Comparison of ENCODE assay signal across 24 cellular contexts in the genomic region with DNA sequence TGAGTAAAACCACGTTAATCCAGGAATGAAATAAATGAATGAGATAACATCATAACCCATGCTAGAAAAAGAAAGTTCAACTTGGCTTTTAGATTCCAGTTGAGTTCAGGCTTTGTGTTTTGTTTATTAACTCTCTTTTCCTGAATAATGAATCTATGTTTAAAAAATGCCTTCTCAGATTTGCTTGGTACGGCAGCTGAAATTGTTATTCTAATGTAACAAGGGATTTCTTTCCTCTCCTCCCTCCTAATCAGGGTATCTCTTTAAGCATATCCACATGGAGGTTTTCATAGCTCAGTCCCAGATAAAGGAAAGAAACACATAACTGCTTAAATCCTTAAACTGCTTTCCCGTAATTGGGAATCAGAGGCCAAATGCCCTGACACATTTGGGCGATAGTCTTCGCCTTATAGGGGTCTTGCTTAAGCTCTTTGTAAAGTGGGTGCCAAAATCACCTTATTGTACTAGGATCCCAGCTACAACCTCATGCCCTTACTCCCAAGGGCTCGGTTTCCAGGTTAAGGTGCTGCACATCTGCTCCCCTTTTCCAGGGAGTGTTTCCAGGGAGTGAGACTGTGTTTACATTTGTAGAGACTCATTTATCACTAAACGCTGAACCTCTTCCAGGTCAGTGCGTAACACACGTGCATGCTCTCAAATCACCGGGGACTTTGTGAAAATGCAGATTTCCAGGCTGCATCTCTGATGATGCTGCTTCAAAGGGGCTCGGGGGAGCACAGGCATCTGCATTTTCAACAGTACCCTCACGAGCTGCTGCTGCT.
DNase-seq lines count a peak whose midpoint lies in the region; ATAC-seq and TF ChIP-seq lines count a peak whose summit lies in the region.
"Had no signal": no experiment of that assay in that cellular context is flagged by ENCODE, and none has a peak within 500 bp of the region (broad histone marks: within the 10 kb centered on the region; RNA-seq: fewer than 3 reads in every experiment).

No MANE protein-coding gene starts in this region.

- H3K9me3 ChIP-seq in AG04450 (ENCODE audit: control insufficient read depth, insufficient read depth, low read length) (no peaks in the 10 kb centered on the region), SJSA1 (replicated peaks) (no peaks in the 10 kb centered on the region), gastroesophageal sphincter (no peaks in the 10 kb centered on the region), sigmoid colon (no peaks in the 10 kb centered on the region)
- H3K9me3 ChIP-seq: BE2C, SK-N-SH had no signal

- TF ChIP-seq POLR2A in gastroesophageal sphincter (IDR thresholded peaks at IDR 0.05) (no peak), sigmoid colon (IDR thresholded peaks at IDR 0.05) (no peak)

- H3K4me1 ChIP-seq in SJSA1 (replicated peaks) (peaks cover 74% of the 10 kb centered on the region), gastroesophageal sphincter (peaks cover 3 to 58% (median 3%) of the 10 kb centered on the region in 3 donors), sigmoid colon (peaks cover 0 to 56% (median 48%) of the 10 kb centered on the region in 4 donors)

- CTCF ChIA-PET in AG04450 (lab: Charles Lee) = interaction anchor here (1.0 kb wide), 1 partner anchor 153 kb away, joined by 3 read pairs; no protein-coding TSS in a partner anchor

- WGBS in gastroesophageal sphincter (ENCODE audit: low coverage in 1 of 2), 2 donors = 16 to 17% methylated on average over 5 to 8 of the region's 12 CpGs
- 50 to 58% methylated on average over 12 of the region's 12 CpGs for WGBS in sigmoid colon, 2 donors

- H3K4me3 ChIP-seq in AG04450 (ENCODE audit: low read depth, low read length) (no peak overlapping the region), SJSA1 (no peak overlapping the region), gastroesophageal sphincter (no peak overlapping the region), sigmoid colon (no peak overlapping the region)

- intact Hi-C loops in sigmoid colon (cut with DNase I) = no loop called here

- H3K27ac ChIP-seq in AG04450 (ENCODE audit: low read depth, low read length) = peak overlapping the region; percentile 57
- H3K27ac ChIP-seq in SJSA1 = peak overlapping the region; percentile 79
- H3K27ac ChIP-seq in gastroesophageal sphincter = peak overlapping the region; percentile 63 to 85 (median 81)
- H3K27ac ChIP-seq in sigmoid colon = peak overlapping the region; percentile 83 to 89 (median 85)

- DNase-seq in AG04450 (ENCODE audit: low read depth, low spot score) (no peak), SJSA1 (ENCODE audit: low read depth in 1 of 2, low spot score in 2 of 2) (no peak), sigmoid colon (peak; percentile 77), HT-29 (ENCODE audit: low spot score) (no peak), NCI-H2196 treated with DMSO at 0.1 percent for 48 hours (lab: John Stamatoyannopoulos, UW; ENCODE audit: unreplicated experiment) (no peak)
- no peak for DNase-seq in activated effector memory CD4-positive, alpha-beta T cell treated with Interleukin-2 at 50 U/mL for 16 hours
- DNase-seq: 8988T; BE2C; CD4-positive, CD25-positive, alpha-beta regulatory T cell; COR-L47; DMS 273 treated with DMSO at 0.1 percent for 48 hours; DND-41; MM.1S; NCI-H1105; NCI-H1694; NCI-H2081 treated with DMSO at 0.1 percent for 48 hours; NCI-H226; NCI-H524; NCI-H82; OCI-M1; Right ventricle myocardium superior; SK-N-SH had no signal

- no peaks in the 10 kb centered on the region for H3K36me3 ChIP-seq in SJSA1
- H3K36me3 ChIP-seq in gastroesophageal sphincter = no peaks in the 10 kb centered on the region
- no peaks in the 10 kb centered on the region for H3K36me3 ChIP-seq in sigmoid colon
- H3K36me3 ChIP-seq: BE2C had no signal

- H3K27me3 ChIP-seq in AG04450 (ENCODE audit: control insufficient read depth, insufficient read depth, low read length) (no peaks in the 10 kb centered on the region), SJSA1 (replicated peaks) (no peaks in the 10 kb centered on the region), gastroesophageal sphincter (no peaks in the 10 kb centered on the region), sigmoid colon (no peaks in the 10 kb centered on the region)
- H3K27me3 ChIP-seq: BE2C had no signal

- TF ChIP-seq EP300 in gastroesophageal sphincter (IDR thresholded peaks at IDR 0.05) (no peak), sigmoid colon (IDR thresholded peaks at IDR 0.05) (no peak)

- no peak for TF ChIP-seq CTCF in AG04450 (IDR thresholded peaks at IDR 0.05; ENCODE audit: low read depth, low read length)
- TF ChIP-seq CTCF in gastroesophageal sphincter (IDR thresholded peaks at IDR 0.05) = no peak
- no peak for TF ChIP-seq CTCF in sigmoid colon (IDR thresholded peaks at IDR 0.05)

- ATAC-seq in gastroesophageal sphincter (no peak), GM19328 (IDR thresholded peaks at IDR 0.05; ENCODE audit: unreplicated experiment) (no peak)

- POLR2A ChIA-PET in AG04450 (lab: Yijun Ruan, JAX) = interaction anchor here (0.8 to 1.2 kb wide), 2 partner anchors 29 to 61 kb away, joined by 3 read pairs; no protein-coding TSS in a partner anchor
